8 cellular contexts compared by ENCODE assay signal in genomic region chr17:7897773-7898172, GRCh38. TPM values are rescaled to one million over a fixed set of nuclear protein-coding genes. Genes with fewer than 3 reads are reported as not detected.
A peak's percentile ranks its signal among the peaks of the same experiment; 100 is the strongest.
DNase-seq lines count a peak whose midpoint lies in the region; ATAC-seq, FAIRE-seq and TF ChIP-seq lines count a peak whose summit lies in the region.

No MANE protein-coding gene starts in this region.

- in situ Hi-C loops in KBM-7 (cut with MboI; ENCODE audit: low pct_unique_long_range_greater_than_20kb, low sequenced_read_pairs): no loop called here

- H3K9me3 ChIP-seq in CD4-positive, CD25-positive, alpha-beta regulatory T cell (ENCODE audit: control insufficient read depth in 2 of 2, low read length in 2 of 2): no peaks in the 10 kb centered on the region
- H3K9me3 ChIP-seq in keratinocyte (ENCODE audit: control insufficient read depth, low read depth, low read length) (no peaks in the 10 kb centered on the region), uterus (no peaks in the 10 kb centered on the region), prostate gland (no peaks in the 10 kb centered on the region)

- no peaks in the 10 kb centered on the region for H3K9me1 ChIP-seq in keratinocyte (ENCODE audit: control insufficient read depth, extremely low read depth, insufficient read depth, low read length)

- intact Hi-C loops in uterus (cut with DNase I; ENCODE audit: low total_unique reads) (no loop called here), prostate gland (cut with DNase I) (loop anchor here (5.0 kb wide), 1 partner anchor 35 kb away; no protein-coding TSS in a partner anchor)

- no peaks in the 10 kb centered on the region for H3K27me3 Mint-ChIP-seq in CD4-positive, CD25-positive, alpha-beta regulatory T cell
- H3K27me3 Mint-ChIP-seq in brain (peaks cover 4% of the 10 kb centered on the region), WTC11 (ENCODE audit: low read depth) (no peaks in the 10 kb centered on the region)

- H3K4me1 ChIP-seq in CD4-positive, CD25-positive, alpha-beta regulatory T cell (ENCODE audit: control insufficient read depth, insufficient read depth, low read length, poor library complexity, severe bottlenecking): no peaks in the 10 kb centered on the region
- H3K4me1 ChIP-seq in keratinocyte (ENCODE audit: control insufficient read depth, extremely low read depth, insufficient read depth, low read length) (no peaks in the 10 kb centered on the region), uterus (no peaks in the 10 kb centered on the region), prostate gland (replicated peaks) (no peaks in the 10 kb centered on the region)

- peak overlapping the region; percentile 15 to 70 (median 38) for H3K27ac Mint-ChIP-seq in CD4-positive, CD25-positive, alpha-beta regulatory T cell
- peak overlapping the region; percentile 1 to 85 (median 17) for H3K27ac Mint-ChIP-seq in brain
- no peak overlapping the region for H3K27ac Mint-ChIP-seq in WTC11

- TF ChIP-seq POLR2A in uterus (IDR thresholded peaks at IDR 0.05) (no peak), prostate gland (IDR thresholded peaks at IDR 0.05) (no peak)

- no peaks in the 10 kb centered on the region for H3K27me3 ChIP-seq in CD4-positive, CD25-positive, alpha-beta regulatory T cell (ENCODE audit: control insufficient read depth, insufficient read depth, low read length)
- no peaks in the 10 kb centered on the region for H3K27me3 ChIP-seq in keratinocyte (ENCODE audit: control insufficient read depth, extremely low read depth, insufficient read depth, low read length)
- H3K27me3 ChIP-seq in uterus: no peaks in the 10 kb centered on the region
- H3K27me3 ChIP-seq in prostate gland (replicated peaks; ENCODE audit: insufficient read depth): no peaks in the 10 kb centered on the region

- no peak for FAIRE-seq in keratinocyte (lab: Jason Lieb, UNC)

- H3K27ac ChIP-seq in CD4-positive, CD25-positive, alpha-beta regulatory T cell (ENCODE audit: insufficient read depth, low read length, poor library complexity, severe bottlenecking): no peak overlapping the region
- H3K27ac ChIP-seq in keratinocyte (ENCODE audit: control insufficient read depth, insufficient read depth, low read length) (no peak overlapping the region), uterus (no peak overlapping the region), prostate gland (peak overlapping the region in 1 of 2 donors; percentile 4)

- no peak overlapping the region for H2AFZ ChIP-seq in keratinocyte (ENCODE audit: control insufficient read depth, low read length)

- no peak overlapping the region for H3K4me2 ChIP-seq in keratinocyte (ENCODE audit: control insufficient read depth, extremely low read depth, insufficient read depth, low read depth, low read length)

- no peak overlapping the region for H3K4me3 ChIP-seq in CD4-positive, CD25-positive, alpha-beta regulatory T cell (ENCODE audit: low read depth, low read length)
- H3K4me3 ChIP-seq in keratinocyte (ENCODE audit: control insufficient read depth in 2 of 3, extremely low read depth in 1 of 3, insufficient read depth in 2 of 3, low read depth in 1 of 3, low read length in 3 of 3): no peak overlapping the region
- no peak overlapping the region for H3K4me3 ChIP-seq in uterus
- H3K4me3 ChIP-seq in prostate gland: no peak overlapping the region

- H4K20me1 ChIP-seq in keratinocyte (ENCODE audit: control insufficient read depth, extremely low read depth, insufficient read depth, low read length): no peaks in the 10 kb centered on the region

- H3K79me2 ChIP-seq in keratinocyte (ENCODE audit: control insufficient read depth, insufficient read depth, low read length): no peaks in the 10 kb centered on the region

- H3K4me1 Mint-ChIP-seq in CD4-positive, CD25-positive, alpha-beta regulatory T cell: peaks cover 7 to 18% (median 12%) of the 10 kb centered on the region in 4 donors
- H3K4me1 Mint-ChIP-seq in brain: peaks cover 15% of the 10 kb centered on the region
- no peaks in the 10 kb centered on the region for H3K4me1 Mint-ChIP-seq in WTC11

- DNase-seq in CD4-positive, CD25-positive, alpha-beta regulatory T cell: peak in 2 of 3 donors; percentile 39 to 41
- DNase-seq in KBM-7 (peak; percentile 73), keratinocyte (ENCODE audit: low read depth, low spot score) (no peak), uterus (no peak), prostate gland (ENCODE audit: low spot score) (no peak), WTC11 (ENCODE audit: low spot score) (no peak)

- TF ChIP-seq CTCF in brain (conservative IDR thresholded peaks at IDR 0.05) (peak; percentile 56 to 62), keratinocyte (optimal IDR thresholded peaks at IDR 0.05 in 1 of 3, IDR thresholded peaks at IDR 0.05 in 1 of 3, conservative IDR thresholded peaks at IDR 0.05 in 1 of 3; ENCODE audit: extremely low read depth in 1 of 3, insufficient read depth in 2 of 3, low read length in 3 of 3) (peak in 2 of 3 experiments; percentile 45 to 48), uterus (IDR thresholded peaks at IDR 0.05) (peak; percentile 24 to 69 (median 49)), prostate gland (IDR thresholded peaks at IDR 0.05) (peak in 2 of 4 experiments; percentile 55 to 56), WTC11 (IDR thresholded peaks at IDR 0.05) (no peak)

- peak in 1 of 2 donors; percentile 58 for ATAC-seq in CD4-positive, CD25-positive, alpha-beta regulatory T cell (ENCODE audit: low read depth in 2 of 2)
- ATAC-seq in HG02852 (IDR thresholded peaks at IDR 0.05; ENCODE audit: unreplicated experiment) (no peak), WTC11 (no peak)

- WGBS in prostate gland: 33% methylated on average over 6 of the region's 6 CpGs

- H3K4me3 Mint-ChIP-seq in CD4-positive, CD25-positive, alpha-beta regulatory T cell: peak overlapping the region in 1 of 4 donors; percentile 2
- H3K4me3 Mint-ChIP-seq in brain (peak overlapping the region in 1 of 5 experiments; percentile 6), WTC11 (no peak overlapping the region)

- POLR2A ChIA-PET in WTC11 (lab: Charles Lee): no interaction called here

- H3K36me3 Mint-ChIP-seq in CD4-positive, CD25-positive, alpha-beta regulatory T cell: peaks cover 62% of the 10 kb centered on the region
- peaks cover 88% of the 10 kb centered on the region for H3K36me3 Mint-ChIP-seq in brain
- H3K36me3 Mint-ChIP-seq in WTC11: peaks cover 27% of the 10 kb centered on the region; the same call in 1 of the 2 replicates

- H3K36me3 ChIP-seq in CD4-positive, CD25-positive, alpha-beta regulatory T cell (ENCODE audit: control insufficient read depth, insufficient read depth, low read length): peaks cover 94% of the 10 kb centered on the region
- H3K36me3 ChIP-seq in keratinocyte (ENCODE audit: control insufficient read depth in 2 of 2, extremely low read depth in 1 of 2, insufficient read depth in 2 of 2, low read length in 2 of 2): peaks cover 40 to 59% of the 10 kb centered on the region in 2 experiments
- no peaks in the 10 kb centered on the region for H3K36me3 ChIP-seq in uterus
- peaks cover 28 to 46% of the 10 kb centered on the region in 2 donors for H3K36me3 ChIP-seq in prostate gland

- CTCF ChIA-PET in WTC11 (lab: Charles Lee): interaction anchor here (1.1 kb wide), 1 partner anchor 196 kb away, joined by 3 read pairs; no protein-coding TSS in a partner anchor

- dilution Hi-C loops in keratinocyte (cut with MboI; ENCODE audit: extremely low pct_ligation_motif_present, low sequenced_read_pairs): no loop called here

- no peaks in the 10 kb centered on the region for H3K9me3 Mint-ChIP-seq in CD4-positive, CD25-positive, alpha-beta regulatory T cell
- H3K9me3 Mint-ChIP-seq in brain: no peaks in the 10 kb centered on the region
- H3K9me3 Mint-ChIP-seq in WTC11: no peaks in the 10 kb centered on the region

- no peak overlapping the region for H3K9ac ChIP-seq in keratinocyte (ENCODE audit: control insufficient read depth, extremely low read depth, insufficient read depth, low read length)

RNA-seq across cellular contexts. Expression of gene CHD3, which starts 9.2 kb away (rescaled TPM):
- total RNA-seq in CD4-positive, CD25-positive, alpha-beta regulatory T cell: 273 TPM
- polyA plus RNA-seq in CD4-positive, CD25-positive, alpha-beta regulatory T cell: 1 to 10 TPM; 5.0 to 9.0 (median 7.2) TPM
- polyA plus RNA-seq in brain (ENCODE audit: insufficient read depth, low read depth, low replicate concordance): 76.2 TPM
- 27.8 to 30.1 TPM (median 28.1 TPM) in 3 replicates for polyA plus RNA-seq in keratinocyte
- polyA plus RNA-seq in keratinocyte (2011; ENCODE audit: low read depth): 19.1 TPM
- polyA plus RNA-seq in keratinocyte (2011; cell fraction: cytosol; rRNA removed): 21.7 and 36.9 TPM in 2 replicates
- 110 and 113 TPM in 2 replicates for polyA plus RNA-seq in keratinocyte (2011; cell fraction: nucleus; rRNA removed)
- 21.0 and 81.2 TPM in 2 replicates for polyA plus RNA-seq in keratinocyte (2012; ENCODE audit: low replicate concordance)
- 51.0 to 122 TPM (median 65.2 TPM) in 3 replicates for polyA minus RNA-seq in keratinocyte
- polyA minus RNA-seq in keratinocyte (2011; cell fraction: cytosol; rRNA and poly(A)+ RNA removed): 83.5 TPM
- polyA minus RNA-seq in keratinocyte (2011; cell fraction: nucleus; rRNA and poly(A)+ RNA removed): 50.3 and 60.0 TPM in 2 replicates
- 100 to 1,000 TPM in 3 of 4 donors, 10 to 100 TPM in 1; 81.0 to 165 (median 133) TPM for total RNA-seq in uterus
- 100 to 1,000 TPM; 166 to 196 TPM for total RNA-seq in prostate gland
- total RNA-seq in WTC11 (2021): 38.9 to 42.0 TPM (median 39.5 TPM) in 3 replicates

RNA-seq across cellular contexts. Expression of gene RNF227, which starts 18.3 kb away (rescaled TPM):
- 2.4 TPM for total RNA-seq in CD4-positive, CD25-positive, alpha-beta regulatory T cell
- 1 to 10 TPM in 3 of 4 donors, under 1 TPM in 1; 0.92 to 5.0 (median 2.9) TPM for polyA plus RNA-seq in CD4-positive, CD25-positive, alpha-beta regulatory T cell
- 5.3 TPM for polyA plus RNA-seq in brain (ENCODE audit: insufficient read depth, low read depth, low replicate concordance)
- 3.4 to 5.7 TPM (median 3.6 TPM) in 3 replicates for polyA plus RNA-seq in keratinocyte
- polyA plus RNA-seq in keratinocyte (2011; ENCODE audit: low read depth): 4.3 TPM
- 3.4 TPM in 2 replicates for polyA plus RNA-seq in keratinocyte (2011; cell fraction: cytosol; rRNA removed)
- 6.7 and 7.2 TPM in 2 replicates for polyA plus RNA-seq in keratinocyte (2011; cell fraction: nucleus; rRNA removed)
- 1.6 and 15.6 TPM in 2 replicates for polyA plus RNA-seq in keratinocyte (2012; ENCODE audit: low replicate concordance)
- polyA minus RNA-seq in keratinocyte: 1.3 to 2.1 TPM in 2 of 3 replicates, not detected in the other
- 2.5 TPM for polyA minus RNA-seq in keratinocyte (2011; cell fraction: cytosol; rRNA and poly(A)+ RNA removed)
- polyA minus RNA-seq in keratinocyte (2011; cell fraction: nucleus; rRNA and poly(A)+ RNA removed): 1.5 and 2.9 TPM in 2 replicates
- 1 to 10 TPM in 3 of 4 donors, under 1 TPM in 1; under 0.01 to 9.8 (median 5.3) TPM for total RNA-seq in uterus
- 10 to 100 TPM in 1 of 2 donors, 1 to 10 TPM in 1; 7.8 to 32.4 TPM for total RNA-seq in prostate gland
- total RNA-seq in WTC11 (2021): 0.83 to 1.8 TPM (median 0.94 TPM) in 3 replicates

RNA-seq across cellular contexts. Expression of gene KCNAB3, which starts 31.9 kb away (rescaled TPM):
- total RNA-seq in CD4-positive, CD25-positive, alpha-beta regulatory T cell: 8.0 TPM
- under 1 TPM in 3 of 4 donors, not detected in 1; 0.06 to 0.33 (median 0.08) TPM for polyA plus RNA-seq in CD4-positive, CD25-positive, alpha-beta regulatory T cell
- polyA plus RNA-seq in brain (ENCODE audit: insufficient read depth, low read depth, low replicate concordance) (7.5 TPM), keratinocyte (2.0 to 2.5 TPM (median 2.2 TPM) in 3 replicates)
- polyA plus RNA-seq in keratinocyte (2011; ENCODE audit: low read depth): 1.1 TPM
- 0.13 and 0.27 TPM in 2 replicates for polyA plus RNA-seq in keratinocyte (2011; cell fraction: cytosol; rRNA removed)
- 17.3 and 18.3 TPM in 2 replicates for polyA plus RNA-seq in keratinocyte (2011; cell fraction: nucleus; rRNA removed)
- 1.2 and 1.3 TPM in 2 replicates for polyA plus RNA-seq in keratinocyte (2012; ENCODE audit: low replicate concordance)
- 0.66 to 1.9 TPM (median 0.99 TPM) in 3 replicates for polyA minus RNA-seq in keratinocyte
- not detected for polyA minus RNA-seq in keratinocyte (2011; cell fraction: cytosol; rRNA and poly(A)+ RNA removed)
- 2.2 and 2.8 TPM in 2 replicates for polyA minus RNA-seq in keratinocyte (2011; cell fraction: nucleus; rRNA and poly(A)+ RNA removed)
- total RNA-seq in uterus (10 to 100 TPM in 2 of 4 donors, 1 to 10 TPM in 1, not detected in 1; 3.4 to 32.7 (median 19.5) TPM), prostate gland (1 to 10 TPM; 1.2 to 4.5 TPM), WTC11 (2021) (3.2 to 6.7 TPM (median 6.5 TPM) in 3 replicates)

RNA-seq across cellular contexts. Expression of gene TRAPPC1, which starts 34.0 kb away (rescaled TPM):
- total RNA-seq in CD4-positive, CD25-positive, alpha-beta regulatory T cell: 114 TPM
- polyA plus RNA-seq in CD4-positive, CD25-positive, alpha-beta regulatory T cell: 100 to 1,000 TPM; 218 to 297 (median 243) TPM
- polyA plus RNA-seq in brain (ENCODE audit: insufficient read depth, low read depth, low replicate concordance) (236 TPM), keratinocyte (108 to 396 TPM (median 128 TPM) in 3 replicates)
- 38.3 TPM for polyA plus RNA-seq in keratinocyte (2011; ENCODE audit: low read depth)
- 329 and 422 TPM in 2 replicates for polyA plus RNA-seq in keratinocyte (2011; cell fraction: cytosol; rRNA removed)
- polyA plus RNA-seq in keratinocyte (2011; cell fraction: nucleus; rRNA removed): 115 and 122 TPM in 2 replicates
- 190 and 276 TPM in 2 replicates for polyA plus RNA-seq in keratinocyte (2012; ENCODE audit: low replicate concordance)
- 161 to 257 TPM (median 217 TPM) in 3 replicates for polyA minus RNA-seq in keratinocyte
- 191 TPM for polyA minus RNA-seq in keratinocyte (2011; cell fraction: cytosol; rRNA and poly(A)+ RNA removed)
- polyA minus RNA-seq in keratinocyte (2011; cell fraction: nucleus; rRNA and poly(A)+ RNA removed): 38.1 and 71.9 TPM in 2 replicates
- total RNA-seq in uterus (10 to 100 TPM; 24.1 to 67.5 (median 27.8) TPM), prostate gland (10 to 100 TPM; 57.9 to 70.9 TPM), WTC11 (2021) (99.7 to 135 TPM (median 125 TPM) in 3 replicates)

RNA-seq across cellular contexts. Expression of gene CNTROB, which starts 34.2 kb away (rescaled TPM):
- 40.9 TPM for total RNA-seq in CD4-positive, CD25-positive, alpha-beta regulatory T cell
- 10 to 100 TPM in 1 of 4 donors, 1 to 10 TPM in 3; 5.0 to 12.3 (median 7.1) TPM for polyA plus RNA-seq in CD4-positive, CD25-positive, alpha-beta regulatory T cell
- polyA plus RNA-seq in brain (ENCODE audit: insufficient read depth, low read depth, low replicate concordance) (42.7 TPM), keratinocyte (17.4 to 20.5 TPM (median 17.4 TPM) in 3 replicates)
- 14.3 TPM for polyA plus RNA-seq in keratinocyte (2011; ENCODE audit: low read depth)
- 11.0 and 12.7 TPM in 2 replicates for polyA plus RNA-seq in keratinocyte (2011; cell fraction: cytosol; rRNA removed)
- polyA plus RNA-seq in keratinocyte (2011; cell fraction: nucleus; rRNA removed): 63.2 and 66.1 TPM in 2 replicates
- 16.1 and 17.1 TPM in 2 replicates for polyA plus RNA-seq in keratinocyte (2012; ENCODE audit: low replicate concordance)
- 18.7 to 28.8 TPM (median 23.0 TPM) in 3 replicates for polyA minus RNA-seq in keratinocyte
- polyA minus RNA-seq in keratinocyte (2011; cell fraction: cytosol; rRNA and poly(A)+ RNA removed): 12.9 TPM
- polyA minus RNA-seq in keratinocyte (2011; cell fraction: nucleus; rRNA and poly(A)+ RNA removed): 17.4 and 17.8 TPM in 2 replicates
- total RNA-seq in uterus (10 to 100 TPM in 3 of 4 donors, 1 to 10 TPM in 1; 7.1 to 58.5 (median 26.1) TPM), prostate gland (10 to 100 TPM; 25.2 to 42.0 TPM), WTC11 (2021) (37.0 to 39.7 TPM (median 38.5 TPM) in 3 replicates)

Comparison
In these comparisons a context has a peak if more than half of its experiments do, and no peak if none do; other contexts are left out.
1. DNase-seq: peak in CD4-positive, CD25-positive, alpha-beta regulatory T cell (2 of 3) and KBM-7 (single experiment); none in keratinocyte (single experiment), uterus (0 of 2), prostate gland (single experiment) and WTC11 (single experiment).